Comparison of ENCODE assay signal across 21 cellular contexts in genomic region chr16:76931186-76931585, GRCh38.
"Had no signal": no experiment of that assay in that cellular context is flagged by ENCODE, and none has a peak within 500 bp of the region (broad histone marks: within the 10 kb centered on the region; RNA-seq: fewer than 3 reads in every experiment).

No MANE protein-coding gene starts in this region.

- H3K4me1 Mint-ChIP-seq: activated CD4-positive, alpha-beta memory T cell treated with anti-CD3 and anti-CD28 coated beads, Interleukin-2, amount 10 ng/mL, durations not matched to agents 7 days and 5 days; activated CD8-positive, alpha-beta memory T cell treated with anti-CD3 and anti-CD28 coated beads, Interleukin-2, amount 10 ng/mL, durations not matched to agents 7 days and 5 days; natural killer cell had no signal

- DNase-seq: activated CD4-positive, alpha-beta memory T cell treated with anti-CD3 and anti-CD28 coated beads, Interleukin-2, amount 10 ng/mL, durations not matched to agents 7 days and 5 days; activated CD4-positive, alpha-beta T cell treated with anti-CD3 and anti-CD28 coated beads for 48 hours; activated CD4-positive, CD25-positive, alpha-beta regulatory T cell; activated CD8-positive, alpha-beta memory T cell treated with anti-CD3 and anti-CD28 coated beads, Interleukin-2, amount 10 ng/mL, durations not matched to agents 7 days and 5 days; activated naive CD4-positive, alpha-beta T cell; activated naive CD8-positive, alpha-beta T cell treated with anti-CD3 and anti-CD28 coated beads, Interleukin-2, amount 50 U/mL, for 24 hours; effector memory CD8-positive, alpha-beta T cell; left colon; lower lobe of right lung; natural killer cell; pancreas; retina; spleen; stimulated activated naive CD4-positive, alpha-beta T cell; T-helper 1 cell; T-helper 9 cell; transverse colon; uterus had no signal

- H3K27ac Mint-ChIP-seq: activated CD4-positive, alpha-beta memory T cell treated with anti-CD3 and anti-CD28 coated beads, Interleukin-2, amount 10 ng/mL, durations not matched to agents 7 days and 5 days; activated CD8-positive, alpha-beta memory T cell treated with anti-CD3 and anti-CD28 coated beads, Interleukin-2, amount 10 ng/mL, durations not matched to agents 7 days and 5 days; activated naive CD8-positive, alpha-beta T cell treated with anti-CD3 and anti-CD28 coated beads, Interleukin-2, amount 50 U/mL, for 24 hours; dendritic cell treated with granulocyte-macrophage colony-stimulating factor and Interleukin-4, amounts not matched to agents 40 ng/mL and 50 ng/mL, for 4 days; effector memory CD8-positive, alpha-beta T cell; natural killer cell had no signal

- H3K36me3 Mint-ChIP-seq: activated CD8-positive, alpha-beta memory T cell treated with anti-CD3 and anti-CD28 coated beads, Interleukin-2, amount 10 ng/mL, durations not matched to agents 7 days and 5 days; natural killer cell had no signal

- H3K4me3 Mint-ChIP-seq: activated CD4-positive, alpha-beta memory T cell treated with anti-CD3 and anti-CD28 coated beads, Interleukin-2, amount 10 ng/mL, durations not matched to agents 7 days and 5 days; activated CD8-positive, alpha-beta memory T cell treated with anti-CD3 and anti-CD28 coated beads, Interleukin-2, amount 10 ng/mL, durations not matched to agents 7 days and 5 days; activated naive CD8-positive, alpha-beta T cell treated with anti-CD3 and anti-CD28 coated beads, Interleukin-2, amount 50 U/mL, for 24 hours; dendritic cell treated with granulocyte-macrophage colony-stimulating factor and Interleukin-4, amounts not matched to agents 40 ng/mL and 50 ng/mL, for 4 days; effector memory CD8-positive, alpha-beta T cell; natural killer cell had no signal

- H3K9me3 Mint-ChIP-seq: dendritic cell treated with granulocyte-macrophage colony-stimulating factor and Interleukin-4, amounts not matched to agents 40 ng/mL and 50 ng/mL, for 4 days had no signal

- H3K27me3 Mint-ChIP-seq: activated CD4-positive, alpha-beta memory T cell treated with anti-CD3 and anti-CD28 coated beads, Interleukin-2, amount 10 ng/mL, durations not matched to agents 7 days and 5 days; activated CD8-positive, alpha-beta memory T cell treated with anti-CD3 and anti-CD28 coated beads, Interleukin-2, amount 10 ng/mL, durations not matched to agents 7 days and 5 days; dendritic cell treated with granulocyte-macrophage colony-stimulating factor and Interleukin-4, amounts not matched to agents 40 ng/mL and 50 ng/mL, for 4 days; effector memory CD8-positive, alpha-beta T cell had no signal

- H3K4me3 ChIP-seq: ascending aorta, breast epithelium, lower lobe of right lung, pancreas, spleen, transverse colon, uterus had no signal

- ATAC-seq: activated CD8-positive, alpha-beta memory T cell treated with anti-CD3 and anti-CD28 coated beads, Interleukin-2, amount 10 ng/mL, durations not matched to agents 7 days and 5 days; activated naive CD8-positive, alpha-beta T cell treated with anti-CD3 and anti-CD28 coated beads, Interleukin-2, amount 50 U/mL, for 24 hours; effector memory CD8-positive, alpha-beta T cell; left colon; lower lobe of right lung; natural killer cell; pancreas had no signal
